ENCODE assay signal across 8 cellular contexts in genomic region chr15:96332854-96333193, GRCh38. TPM values are rescaled to one million over a fixed set of nuclear protein-coding genes. Genes with fewer than 3 reads are reported as not detected.
DNase-seq lines count a peak whose midpoint lies in the region; ATAC-seq and TF ChIP-seq lines count a peak whose summit lies in the region.

No MANE protein-coding gene starts in this region.

- no peak for ATAC-seq in left ventricle myocardium superior
- ATAC-seq in GM18858 (IDR thresholded peaks at IDR 0.05; ENCODE audit: unreplicated experiment): no peak

- no peaks in the 10 kb centered on the region for H3K9me3 Mint-ChIP-seq in mesothelial cell of epicardium

- H3K4me3 Mint-ChIP-seq in mesothelial cell of epicardium: peak overlapping the region; percentile 89

- peaks cover 57% of the 10 kb centered on the region for H3K4me1 ChIP-seq in left ventricle myocardium inferior

- DNase-seq in left ventricle myocardium inferior (no peak), left ventricle myocardium superior (no peak), cardiac fibroblast (ENCODE audit: low read depth in 2 of 2) (peak; percentile 36 to 48), mesothelial cell of epicardium (ENCODE audit: low spot score in 2 of 2, unreplicated experiment in 2 of 2) (no peak), T-helper 9 cell (no peak), NCI-H2107 (lab: John Stamatoyannopoulos, UW) (no peak)
- no peak for DNase-seq in activated effector memory CD4-positive, alpha-beta T cell treated with anti-CD3 and anti-CD28 coated beads, Interleukin-2, amount 50 U/mL, for 16 hours

- H3K4me1 Mint-ChIP-seq in mesothelial cell of epicardium: peaks cover 60% of the 10 kb centered on the region

- H3K36me3 ChIP-seq in left ventricle myocardium inferior: peaks cover 15% of the 10 kb centered on the region

- intact Hi-C loops in left ventricle myocardium inferior (cut with micrococcal nuclease) (no loop called here), left ventricle myocardium superior (cut with micrococcal nuclease) (no loop called here)

- H3K27ac Mint-ChIP-seq in mesothelial cell of epicardium: peak overlapping the region; percentile 98

- TF ChIP-seq CTCF in left ventricle myocardium inferior (IDR thresholded peaks at IDR 0.05; ENCODE audit: borderline replicate concordance) (no peak), cardiac fibroblast (IDR thresholded peaks at IDR 0.05; ENCODE audit: low read depth, low read length) (no peak), mesothelial cell of epicardium (IDR thresholded peaks at IDR 0.05; ENCODE audit: unreplicated experiment) (no peak)

- H3K9me3 ChIP-seq in left ventricle myocardium inferior (replicated peaks): no peaks in the 10 kb centered on the region

- H3K27ac ChIP-seq in left ventricle myocardium inferior (replicated peaks): peak overlapping the region; percentile 96

- peaks cover 41% of the 10 kb centered on the region for H3K36me3 Mint-ChIP-seq in mesothelial cell of epicardium

- peaks cover 50% of the 10 kb centered on the region for H3K27me3 ChIP-seq in left ventricle myocardium inferior (ENCODE audit: low read depth)

- peak overlapping the region; percentile 88 for H3K4me3 ChIP-seq in left ventricle myocardium inferior
- H3K4me3 ChIP-seq in cardiac fibroblast (replicated peaks in 1 of 2; ENCODE audit: low read depth in 2 of 2, low read length in 2 of 2): peak overlapping the region; percentile 83 to 92

- no peaks in the 10 kb centered on the region for H3K27me3 Mint-ChIP-seq in mesothelial cell of epicardium (ENCODE audit: low read depth)

RNA-seq across cellular contexts. Expression of gene NR2F2, which starts 2.3 kb away (rescaled TPM):
- total RNA-seq in left ventricle myocardium inferior (12.8 TPM), left ventricle myocardium superior (18.0 TPM), mesothelial cell of epicardium (126 to 134 TPM (median 128 TPM) in 3 replicates)

Comparison
In these comparisons a context has a peak if more than half of its experiments do, and no peak if none do; other contexts are left out.
1. DNase-seq: peak in cardiac fibroblast (2 of 2); none in left ventricle myocardium inferior (single experiment), left ventricle myocardium superior (single experiment), mesothelial cell of epicardium (0 of 2), activated effector memory CD4-positive, alpha-beta T cell treated with anti-CD3 and anti-CD28 coated beads, Interleukin-2, amount 50 U/mL, for 16 hours (single experiment), T-helper 9 cell (single experiment) and NCI-H2107 (single experiment).